In the genomic region with DNA sequence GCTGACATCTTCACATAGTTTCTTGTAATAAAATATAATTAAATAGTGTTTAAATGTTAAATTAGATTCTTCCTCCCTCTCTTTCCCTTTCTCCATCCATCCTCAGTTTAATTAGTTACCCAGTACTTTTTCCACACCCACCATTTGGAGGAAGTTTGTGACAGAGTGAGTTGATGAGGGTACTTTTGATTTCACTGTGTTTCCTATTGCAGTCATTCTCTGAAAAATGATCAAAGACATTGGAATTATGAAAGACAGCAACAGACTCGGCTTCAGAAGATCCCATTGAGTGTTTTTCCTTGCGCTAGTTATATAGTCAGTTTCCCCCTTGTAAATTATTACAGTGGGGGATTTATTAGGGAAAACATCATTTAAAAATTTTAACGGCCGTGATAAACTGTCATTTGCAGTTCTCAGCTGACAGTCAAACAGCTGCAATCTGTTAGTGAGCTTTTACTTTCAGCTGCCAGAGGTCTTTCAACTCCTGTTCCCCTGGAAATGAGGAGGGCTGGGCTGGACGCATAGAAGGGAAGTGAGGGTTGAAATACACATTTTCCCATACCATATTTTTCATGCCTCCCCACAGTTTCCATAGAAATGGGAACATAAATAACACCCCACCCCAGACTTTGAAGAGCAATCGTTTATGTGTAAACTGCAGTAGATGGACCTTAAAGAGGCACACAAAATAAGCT, we compare ENCODE assay signal across 15 cellular contexts.
DNase-seq lines count a peak whose midpoint lies in the region; ATAC-seq and TF ChIP-seq lines count a peak whose summit lies in the region.
"Had no signal": no experiment of that assay in that cellular context is flagged by ENCODE, and none has a peak within 500 bp of the region (broad histone marks: within the 10 kb centered on the region; RNA-seq: fewer than 3 reads in every experiment).

No MANE protein-coding gene starts in this region.

- no peaks in the 10 kb centered on the region for H3K9me3 Mint-ChIP-seq in neural progenitor cell
- H3K9me3 Mint-ChIP-seq: HFFc6 had no signal

- 22 to 23% (median 23%) methylated on average over 6 of the region's 6 CpGs for WGBS in psoas muscle, 3 donors

- H3K4me2 ChIP-seq in neural progenitor cell: no peak overlapping the region

- DNase-seq in SKM-1 treated with dmso at 0.1 percent for 144 hours (lab: John Stamatoyannopoulos, UW; ENCODE audit: unreplicated experiment) (peak; percentile 38), SKM-1 (lab: John Stamatoyannopoulos, UW; ENCODE audit: unreplicated experiment) (no peak), MV-4-11 (lab: John Stamatoyannopoulos, UW) (peak; percentile 46), coronary artery (ENCODE audit: low spot score) (no peak), neural progenitor cell (ENCODE audit: low spot score) (no peak), G401 (ENCODE audit: low spot score) (no peak), RWPE1 (ENCODE audit: low spot score) (no peak), psoas muscle (no peak)
- DNase-seq: ACHN; activated CD4-positive, CD25-positive, alpha-beta regulatory T cell treated with anti-CD3 and anti-CD28 coated beads, Interleukin-2, amount 50 U/mL, for 72 hours; HFFc6; pancreas; PC-3; stimulated activated CD4-positive, alpha-beta T cell treated with anti-CD3 and anti-CD28 coated beads, Interleukin-4, amount 100 ng/mL, for 4 hours had no signal

- H3K27me3 Mint-ChIP-seq in neural progenitor cell (ENCODE audit: insufficient read depth, low read depth): no peaks in the 10 kb centered on the region

- H3K36me3 ChIP-seq in neural progenitor cell (no peaks in the 10 kb centered on the region), psoas muscle (ENCODE audit: insufficient read depth in 1 of 2, low read depth in 1 of 2) (no peaks in the 10 kb centered on the region)
- H3K36me3 ChIP-seq: pancreas, tibial artery had no signal

- no peak overlapping the region for H3K4me3 Mint-ChIP-seq in neural progenitor cell
- H3K4me3 Mint-ChIP-seq: HFFc6 had no signal

- H3K9ac ChIP-seq in neural progenitor cell: no peak overlapping the region

- no peaks in the 10 kb centered on the region for H3K36me3 Mint-ChIP-seq in neural progenitor cell

- intact Hi-C loops in psoas muscle (cut with DNase I): no loop called here

- TF ChIP-seq CTCF in coronary artery (IDR thresholded peaks at IDR 0.05): no peak
- no peak for TF ChIP-seq CTCF in neural progenitor cell (IDR thresholded peaks at IDR 0.05)
- TF ChIP-seq CTCF in RWPE1 (conservative IDR thresholded peaks at IDR 0.05; ENCODE audit: low read depth): no peak
- no peak for TF ChIP-seq CTCF in psoas muscle (IDR thresholded peaks at IDR 0.05)

- no peak overlapping the region for H2AFZ ChIP-seq in neural progenitor cell (replicated peaks)

- H3K9me3 ChIP-seq in neural progenitor cell (ENCODE audit: low read depth): no peaks in the 10 kb centered on the region
- H3K9me3 ChIP-seq in psoas muscle: no peaks in the 10 kb centered on the region
- H3K9me3 ChIP-seq: pancreas, tibial artery had no signal

- CTCF ChIA-PET in RWPE1 (lab: Yijun Ruan, JAX): no interaction called here

- H3K79me2 ChIP-seq in neural progenitor cell (ENCODE audit: low read depth): peaks cover 21% of the 10 kb centered on the region

- H3K4me1 ChIP-seq in neural progenitor cell: peaks cover 10% of the 10 kb centered on the region
- H3K4me1 ChIP-seq in psoas muscle: no peaks in the 10 kb centered on the region

- POLR2A ChIA-PET in RWPE1 (lab: Yijun Ruan, JAX; ENCODE audit: low non-redundant PET): no interaction called here

- no peaks in the 10 kb centered on the region for H3K27me3 ChIP-seq in neural progenitor cell
- no peaks in the 10 kb centered on the region for H3K27me3 ChIP-seq in psoas muscle (ENCODE audit: insufficient read depth in 3 of 3, low read length in 2 of 3)
- H3K27me3 ChIP-seq: pancreas, tibial artery had no signal

- H4K20me1 ChIP-seq in neural progenitor cell (ENCODE audit: low read depth): no peaks in the 10 kb centered on the region

- in situ Hi-C loops in G401 (cut with HindIII; ENCODE audit: low sequenced_read_pairs): no loop called here

- H3K4me3 ChIP-seq in coronary artery (peak overlapping the region; percentile 27), neural progenitor cell (no peak overlapping the region), psoas muscle (no peak overlapping the region)
- H3K4me3 ChIP-seq: pancreas, tibial artery had no signal

- H3K27ac ChIP-seq in coronary artery (peak overlapping the region in 1 of 2 donors; percentile 29), neural progenitor cell (no peak overlapping the region), RWPE1 (no peak overlapping the region), psoas muscle (no peak overlapping the region)
- H3K27ac ChIP-seq: pancreas, tibial artery had no signal

- peak overlapping the region; percentile 70 for H3K27ac Mint-ChIP-seq in neural progenitor cell
- H3K27ac Mint-ChIP-seq: HFFc6 had no signal

- no peaks in the 10 kb centered on the region for H3F3A ChIP-seq in neural progenitor cell (ENCODE audit: low read depth)

- peaks cover 13% of the 10 kb centered on the region for H3K4me1 Mint-ChIP-seq in neural progenitor cell

- no peak for ATAC-seq in psoas muscle
- ATAC-seq: pancreas, PC-3 had no signal

Comparison
In these comparisons a context has a peak if more than half of its experiments do, and no peak if none do; other contexts are left out.
1. DNase-seq: peak in SKM-1 treated with dmso at 0.1 percent for 144 hours (single experiment) and MV-4-11 (single experiment); none in SKM-1 (single experiment), coronary artery (single experiment), neural progenitor cell (single experiment), G401 (single experiment), RWPE1 (single experiment) and psoas muscle (0 of 2).